30 cellular contexts compared by ENCODE assay signal in the genomic region with DNA sequence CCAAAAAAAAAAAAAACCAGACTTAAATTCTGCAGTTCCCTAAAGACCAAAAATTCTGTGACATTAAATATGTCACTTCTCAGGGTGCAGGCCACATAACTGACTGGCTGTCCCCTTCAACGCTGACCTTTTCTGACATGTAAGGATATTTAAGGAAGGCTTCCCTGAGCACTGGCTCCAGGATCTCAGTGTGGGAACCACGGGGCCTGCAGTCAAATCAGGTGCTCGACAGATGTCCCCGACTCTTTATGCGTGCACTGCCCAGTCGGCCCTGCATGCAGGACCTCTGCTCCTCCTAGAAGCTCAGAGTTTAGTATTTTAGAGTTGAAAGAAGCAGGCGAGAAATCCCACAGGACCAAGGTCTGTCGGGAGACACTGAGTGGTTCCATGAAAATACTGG.
"Had no signal": no experiment of that assay in that cellular context is flagged by ENCODE, and none has a peak within 500 bp of the region (broad histone marks: within the 10 kb centered on the region; RNA-seq: fewer than 3 reads in every experiment).

No MANE protein-coding gene starts in this region.

- H3K9me3 Mint-ChIP-seq: activated naive CD8-positive, alpha-beta T cell treated with anti-CD3 and anti-CD28 coated beads, Interleukin-2, amount 10 ng/mL, durations not matched to agents 7 days and 5 days; activated T-cell treated with anti-CD3 and anti-CD28 coated beads, Interleukin-2, amount 50 U/mL, for 24 hours; activated T-helper 1 cell treated with anti-CD3 and anti-CD28 coated beads, Interleukin-12 subunit alpha, Interleukin-12 subunit beta, Interleukin-2, Interleukin-4 antibody, amounts not matched to agents 30 ng/mL and 10 ng/mL and 1 ng/mL, durations not matched to agents 14 hours and 24 hours and 36 hours; central memory CD8-positive, alpha-beta T cell; T-helper 1 cell treated with Interleukin-12 subunit alpha and Interleukin-12 subunit beta and Interleukin-4 antibody, amounts not matched to agents 30 μg/mL and 1 μg/mL, for 36 hours; WTC11 had no signal

- H3K4me3 Mint-ChIP-seq: activated CD8-positive, alpha-beta memory T cell treated with anti-CD3 and anti-CD28 coated beads, Interleukin-2, amount 10 ng/mL, durations not matched to agents 7 days and 5 days; activated naive CD8-positive, alpha-beta T cell treated with anti-CD3 and anti-CD28 coated beads, Interleukin-2, amount 10 ng/mL, durations not matched to agents 7 days and 5 days; activated T-cell treated with anti-CD3 and anti-CD28 coated beads, Interleukin-2, amount 50 U/mL, for 24 hours; activated T-helper 1 cell treated with anti-CD3 and anti-CD28 coated beads, Interleukin-12 subunit alpha, Interleukin-12 subunit beta, Interleukin-2, Interleukin-4 antibody, amounts not matched to agents 30 ng/mL and 10 ng/mL and 1 ng/mL, durations not matched to agents 14 hours and 24 hours and 36 hours; central memory CD8-positive, alpha-beta T cell; T-helper 1 cell treated with Interleukin-12 subunit alpha and Interleukin-12 subunit beta and Interleukin-4 antibody, amounts not matched to agents 30 μg/mL and 1 μg/mL, for 36 hours; WTC11 had no signal

- ATAC-seq: activated CD8-positive, alpha-beta memory T cell treated with anti-CD3 and anti-CD28 coated beads, Interleukin-2, amount 10 ng/mL, durations not matched to agents 7 days and 5 days; Panc1; WTC11 had no signal

- H3K4me1 Mint-ChIP-seq: activated CD8-positive, alpha-beta memory T cell treated with anti-CD3 and anti-CD28 coated beads, Interleukin-2, amount 10 ng/mL, durations not matched to agents 7 days and 5 days; central memory CD8-positive, alpha-beta T cell; WTC11 had no signal

- H3K4me1 ChIP-seq: breast epithelium had no signal

- H3K9ac ChIP-seq: KMS-11 had no signal

- H3K27me3 Mint-ChIP-seq: activated CD8-positive, alpha-beta memory T cell treated with anti-CD3 and anti-CD28 coated beads, Interleukin-2, amount 10 ng/mL, durations not matched to agents 7 days and 5 days; activated naive CD8-positive, alpha-beta T cell treated with anti-CD3 and anti-CD28 coated beads, Interleukin-2, amount 10 ng/mL, durations not matched to agents 7 days and 5 days; activated T-cell treated with anti-CD3 and anti-CD28 coated beads, Interleukin-2, amount 50 U/mL, for 24 hours; central memory CD8-positive, alpha-beta T cell had no signal

- H3K27ac Mint-ChIP-seq: activated CD8-positive, alpha-beta memory T cell treated with anti-CD3 and anti-CD28 coated beads, Interleukin-2, amount 10 ng/mL, durations not matched to agents 7 days and 5 days; activated naive CD8-positive, alpha-beta T cell treated with anti-CD3 and anti-CD28 coated beads, Interleukin-2, amount 10 ng/mL, durations not matched to agents 7 days and 5 days; activated T-helper 1 cell treated with anti-CD3 and anti-CD28 coated beads, Interleukin-12 subunit alpha, Interleukin-12 subunit beta, Interleukin-2, Interleukin-4 antibody, amounts not matched to agents 30 ng/mL and 10 ng/mL and 1 ng/mL, durations not matched to agents 14 hours and 24 hours and 36 hours; T-helper 1 cell treated with Interleukin-12 subunit alpha and Interleukin-12 subunit beta and Interleukin-4 antibody, amounts not matched to agents 30 μg/mL and 1 μg/mL, for 36 hours had no signal

- H3K27ac ChIP-seq: breast epithelium, KMS-11 had no signal

- DNase-seq: activated CD4-positive, alpha-beta T cell treated with anti-CD3 and anti-CD28 coated beads for 48 hours; activated CD4-positive, alpha-beta T cell treated with anti-CD3 and anti-CD28 coated beads, Interleukin-2, amount 50 U/mL, for 4 hours; activated CD4-positive, CD25-positive, alpha-beta regulatory T cell treated with anti-CD3 and anti-CD28 coated beads, Interleukin-2, amount 50 U/mL, for 72 hours; activated CD8-positive, alpha-beta memory T cell treated with anti-CD3 and anti-CD28 coated beads, Interleukin-2, amount 10 ng/mL, durations not matched to agents 7 days and 5 days; activated effector memory CD4-positive, alpha-beta T cell treated with Interleukin-2 at 50 U/mL for 16 hours; activated naive CD4-positive, alpha-beta T cell; activated naive CD8-positive, alpha-beta T cell treated with anti-CD3 and anti-CD28 coated beads, Interleukin-2, amount 10 ng/mL, durations not matched to agents 7 days and 5 days; activated T-cell treated with anti-CD3 and anti-CD28 coated beads, Interleukin-2, amount 50 U/mL, for 24 hours; adrenal gland; anterior cingulate cortex; NCI-H1092 treated with DMSO at 0.1 percent for 48 hours; NCI-H1417 treated with DMSO at 0.1 percent for 48 hours; NCI-H1694; NCI-H2029; NCI-H2107; NCI-H2171 treated with DMSO at 0.1 percent for 48 hours; NCI-H226; NCI-H526 treated with DMSO at 0.1 percent for 48 hours; NCI-H82; OCI-M1; RPMI8226; SHP77 treated with DMSO at 0.1 percent for 48 hours; T-helper 9 cell had no signal

- H3K27me3 ChIP-seq: adrenal gland, breast epithelium had no signal

- H3K4me3 ChIP-seq: adrenal gland, breast epithelium had no signal

- H3K9me3 ChIP-seq: adrenal gland, breast epithelium had no signal
